ENCODE assay signal across 1 cellular context in genomic region chr3:54294214-54294613, GRCh38.
TF ChIP-seq lines count a peak whose summit lies in the region.

No MANE protein-coding gene starts in this region.

TF ChIP-seq in WTC11, 78 proteins besides CTCF, POLR2A, EP300 and RAD21 (continued from another document):
- TF ChIP-seq ZBTB43 (CRISPR knock-in tag; IDR thresholded peaks at IDR 0.05) (no peak), E2F5 (CRISPR knock-in tag; IDR thresholded peaks at IDR 0.05) (no peak), IRF1 (CRISPR knock-in tag; IDR thresholded peaks at IDR 0.05) (no peak), ZNF121 (CRISPR knock-in tag; IDR thresholded peaks at IDR 0.05) (no peak), PRRX2 (CRISPR knock-in tag; IDR thresholded peaks at IDR 0.05) (no peak)
